Comparison of ENCODE assay signal across 8 cellular contexts in the genomic region with DNA sequence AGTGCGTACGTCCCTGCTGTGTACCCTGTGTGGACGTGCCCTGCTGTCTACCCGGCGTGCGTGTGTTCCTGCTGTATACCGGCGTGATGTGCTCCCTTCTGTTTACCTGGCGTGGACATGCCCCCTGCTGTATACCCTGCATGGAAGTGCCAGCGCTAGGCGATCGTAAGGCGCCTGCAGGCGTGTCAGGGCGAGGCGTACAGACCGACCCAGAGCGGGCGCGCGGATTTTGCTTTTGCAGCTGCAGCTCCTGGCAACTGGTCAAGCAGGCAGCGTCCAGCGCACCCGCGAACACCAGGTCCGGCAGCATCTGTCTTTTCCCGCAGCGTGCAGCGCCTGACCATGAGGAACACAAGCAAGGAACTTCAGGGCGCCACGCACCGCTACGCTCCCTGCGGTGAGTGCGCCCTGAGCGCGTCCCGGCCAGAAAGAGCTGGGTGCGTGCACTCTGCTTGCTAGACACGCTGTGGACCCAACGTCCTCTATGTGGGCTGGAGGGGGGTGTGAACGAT. TPM values are rescaled to one million over a fixed set of nuclear protein-coding genes. Genes with fewer than 3 reads are reported as not detected.
DNase-seq lines count a peak whose midpoint lies in the region; ATAC-seq, FAIRE-seq and TF ChIP-seq lines count a peak whose summit lies in the region.

No MANE protein-coding gene starts in this region.

- RAD21 ChIA-PET in GM12878 (lab: Charles Lee; ENCODE audit: unreplicated experiment) = no interaction called here

- H3K27ac ChIP-seq in GM12878 (ENCODE audit: control insufficient read depth, insufficient read depth) = no peak overlapping the region

- peaks cover 5% of the 10 kb centered on the region for H3K4me1 ChIP-seq in Caco-2
- peaks cover 3% of the 10 kb centered on the region; the same call in 1 of the 2 replicates for H3K4me1 ChIP-seq in GM12878 (ENCODE audit: control insufficient read depth, insufficient read depth, low read length)

- peaks cover 7% of the 10 kb centered on the region for H3K4me1 Mint-ChIP-seq in Caco-2 (ENCODE audit: low read depth, unreplicated experiment)
- H3K4me1 Mint-ChIP-seq in stimulated activated naive B cell treated with anti-CD40 and anti-IgM and Interleukin-4, amounts not matched to agents 10 μg/mL and 1 μg/mL and 100 μg/mL, for 72 hours = peaks cover 7% of the 10 kb centered on the region in 2 donors

- H3K4me2 ChIP-seq in GM12878 (ENCODE audit: control insufficient read depth, insufficient read depth) = 0 out of 2 replicates have a peak overlapping the region, but pooled peaks have one; percentile 17

- H3K79me2 ChIP-seq in GM12878 (ENCODE audit: control insufficient read depth, insufficient read depth, low read length) = no peaks in the 10 kb centered on the region

- H3K27ac Mint-ChIP-seq in Caco-2 (ENCODE audit: unreplicated experiment) = peak overlapping the region; percentile 84
- peak overlapping the region; percentile 84 for H3K27ac Mint-ChIP-seq in stimulated activated naive B cell treated with anti-CD40 and anti-IgM and Interleukin-4, amounts not matched to agents 10 μg/mL and 1 μg/mL and 100 μg/mL, for 72 hours

- POLR2A ChIA-PET in Caco-2 (lab: Charles Lee) = no interaction called here
- POLR2A ChIA-PET in GM12878 (lab: Charles Lee) = no interaction called here

- BruUV-seq in Caco-2 (replicated peaks; lab: Mats Ljungman, UMichigan) (no TSS peak), GM12878 (replicated peaks; lab: Mats Ljungman, UMichigan) (no TSS peak)

- TF ChIP-seq EP300 in GM12878 (IDR thresholded peaks at IDR 0.05; ENCODE audit: borderline replicate concordance in 1 of 2, control insufficient read depth in 1 of 2, low read depth in 2 of 2, low read length in 2 of 2) = no peak

- H3K36me3 ChIP-seq in Caco-2 (ENCODE audit: control insufficient read depth, insufficient read depth, low read length) (no peaks in the 10 kb centered on the region), GM12878 (ENCODE audit: control insufficient read depth in 2 of 2, insufficient read depth in 2 of 2, low read length in 1 of 2) (no peaks in the 10 kb centered on the region)

- no peak for TF ChIP-seq POLR2A in GM12878 (IDR thresholded peaks at IDR 0.05; ENCODE audit: low read depth, low read length)

- H4K20me1 ChIP-seq in GM12878 (ENCODE audit: control insufficient read depth, insufficient read depth) = no peaks in the 10 kb centered on the region

- no peak overlapping the region for H3K9ac ChIP-seq in GM12878 (ENCODE audit: control insufficient read depth, insufficient read depth, low read length)

- 54% methylated on average over 42 of the region's 42 CpGs for WGBS in GM12878 (ENCODE audit: insufficient coverage, insufficient replicate concordance, low lambda C conversion rate, missing lambda C conversion rate)

- in situ Hi-C loops in GM12878 (cut with MboI) = no loop called here

- H3K27me3 Mint-ChIP-seq in Caco-2 (ENCODE audit: insufficient read depth, unreplicated experiment) = peaks cover 37% of the 10 kb centered on the region
- H3K27me3 Mint-ChIP-seq in stimulated activated naive B cell treated with anti-CD40 and anti-IgM and Interleukin-4, amounts not matched to agents 10 μg/mL and 1 μg/mL and 100 μg/mL, for 72 hours = peaks cover 35 to 53% of the 10 kb centered on the region in 2 donors

- no peak for FAIRE-seq in GM12878 (lab: Jason Lieb, UNC)

- H3K36me3 Mint-ChIP-seq in Caco-2 (ENCODE audit: insufficient read depth, unreplicated experiment) = no peaks in the 10 kb centered on the region
- no peaks in the 10 kb centered on the region for H3K36me3 Mint-ChIP-seq in stimulated activated naive B cell treated with anti-CD40 and anti-IgM and Interleukin-4, amounts not matched to agents 10 μg/mL and 1 μg/mL and 100 μg/mL, for 72 hours

- DNase-seq in Caco-2 (peak in 1 of 2 experiments; percentile 34), GM12878 (ENCODE audit: low read depth, low spot score) (no peak), islet precursor cell (peak; percentile 70), SIG-M5 treated with dmso at 0.1 percent for 504 hours (lab: John Stamatoyannopoulos, UW; ENCODE audit: unreplicated experiment) (no peak), UCSD-AML1 (lab: John Stamatoyannopoulos, UW; ENCODE audit: unreplicated experiment) (no peak)
- no peak for DNase-seq in stimulated activated naive B cell treated with anti-CD40 and anti-IgM and Interleukin-4, amounts not matched to agents 10 μg/mL and 1 μg/mL and 100 μg/mL, for 72 hours

- peak overlapping the region; percentile 50 for H3K4me3 ChIP-seq in Caco-2 (ENCODE audit: low read depth, low read length)
- no peak overlapping the region for H3K4me3 ChIP-seq in GM12878

- no peaks in the 10 kb centered on the region for H3K9me3 Mint-ChIP-seq in Caco-2 (ENCODE audit: unreplicated experiment)
- peaks cover 0 to 1% of the 10 kb centered on the region in 2 donors for H3K9me3 Mint-ChIP-seq in stimulated activated naive B cell treated with anti-CD40 and anti-IgM and Interleukin-4, amounts not matched to agents 10 μg/mL and 1 μg/mL and 100 μg/mL, for 72 hours

- peak overlapping the region; percentile 78 for H3K4me3 Mint-ChIP-seq in Caco-2 (ENCODE audit: unreplicated experiment)
- peak overlapping the region; percentile 74 to 81 for H3K4me3 Mint-ChIP-seq in stimulated activated naive B cell treated with anti-CD40 and anti-IgM and Interleukin-4, amounts not matched to agents 10 μg/mL and 1 μg/mL and 100 μg/mL, for 72 hours

- H3K27me3 ChIP-seq in Caco-2 (replicated peaks; ENCODE audit: control insufficient read depth, insufficient read depth, low read length) (peaks cover 5% of the 10 kb centered on the region), GM12878 (replicated peaks in 1 of 2; ENCODE audit: control insufficient read depth in 2 of 2, insufficient read depth in 2 of 2, low read length in 1 of 2) (peaks cover 8 to 9% of the 10 kb centered on the region in 2 experiments; a peak in 3 of 4 replicates)

- H3K9me3 ChIP-seq in Caco-2 = no peaks in the 10 kb centered on the region
- no peaks in the 10 kb centered on the region for H3K9me3 ChIP-seq in GM12878 (replicated peaks; ENCODE audit: control insufficient read depth, insufficient read depth, low read length)

- no peak for TF ChIP-seq CTCF in Caco-2 (IDR thresholded peaks at IDR 0.05; ENCODE audit: insufficient read depth in 1 of 2, low read depth in 1 of 2, low read length in 1 of 2, severe bottlenecking in 1 of 2, unreplicated experiment in 1 of 2)
- TF ChIP-seq CTCF in GM12878 (IDR thresholded peaks at IDR 0.05 in 2 of 3, conservative IDR thresholded peaks at IDR 0.05 in 1 of 3; ENCODE audit: control insufficient read depth in 2 of 3, extremely low read depth in 1 of 3, insufficient read depth in 1 of 3, low read depth in 3 of 3, low read length in 3 of 3) = no peak

- no peak for TF ChIP-seq RAD21 in GM12878 (IDR thresholded peaks at IDR 0.05; ENCODE audit: insufficient read depth, low read depth, low read length)

- peak; percentile 8 for ATAC-seq in HG03135 (IDR thresholded peaks at IDR 0.05; ENCODE audit: unreplicated experiment)
- no peak for ATAC-seq in GM12878
- ATAC-seq in stimulated activated naive B cell treated with anti-CD40 and anti-IgM and Interleukin-4, amounts not matched to agents 10 μg/mL and 1 μg/mL and 100 μg/mL, for 72 hours (replicated peaks) = peak in 1 of 2 donors; percentile 27
- no peak for ATAC-seq in HG02852 (IDR thresholded peaks at IDR 0.05; ENCODE audit: unreplicated experiment)

- SMC1A ChIA-PET in GM12878 (lab: Charles Lee; ENCODE audit: uncharacterized antibody, unreplicated experiment) = no interaction called here

- CTCF ChIA-PET in Caco-2 (lab: Charles Lee) = interaction anchor here (1.2 to 1.3 kb wide), 2 partner anchors 74 to 119 kb away, joined by 3 read pairs; no protein-coding TSS in a partner anchor
- CTCF ChIA-PET in GM12878 (lab: Yijun Ruan, JAX) = no interaction called here

- H2AFZ ChIP-seq in GM12878 (ENCODE audit: control insufficient read depth, low read depth, low read length) = no peak overlapping the region

- intact Hi-C loops in Caco-2 (cut with micrococcal nuclease; ENCODE audit: unreplicated experiment) (loop anchor here (1.0 to 2.0 kb wide), 3 partner anchors 43 to 74 kb away; no protein-coding TSS in a partner anchor), GM12878 (cut with micrococcal nuclease; ENCODE audit: unreplicated experiment) (no loop called here)

RNA-seq across cellular contexts. Expression of gene C7orf57, which starts 0.7 kb away (rescaled TPM):
- not detected in 2 replicates for total RNA-seq in Caco-2 (2022)
- total RNA-seq in GM12878 (2013; cell fraction: nucleolus; rRNA removed) = not detected in 2 replicates
- not detected in 2 replicates for total RNA-seq in GM12878 (2014; rRNA removed)
- 0.09 TPM in 1 of 2 replicates, not detected in the other for total RNA-seq in GM12878 (2014; rRNA removed; fragmentation: Illumina TruSeq; extraction: Trizol)
- total RNA-seq in GM12878 (2021) = not detected in 2 replicates
- polyA plus RNA-seq in GM12878 (2011; ENCODE audit: low read depth) = not detected
- 0.04 and 0.10 TPM in 2 replicates for polyA plus RNA-seq in GM12878 (2011; rRNA removed)
- not detected in 2 replicates for polyA plus RNA-seq in GM12878 (2011; cell fraction: cytosol; rRNA removed)
- polyA plus RNA-seq in GM12878 (2011; cell fraction: nucleus; rRNA removed) = not detected in 2 replicates
- polyA plus RNA-seq in GM12878 (2012) = not detected in 2 replicates
- polyA plus RNA-seq in GM12878 (2014; fragmentation: Illumina TruSeq; extraction: Trizol) = 0.10 TPM in 1 of 2 replicates, not detected in the other
- polyA plus RNA-seq in GM12878 (2014; fragmentation: Nextera tagmentation; extraction: Ambion mirVana) = under 1 TPM; 0.07 to 0.21 TPM
- 0.04 TPM in 2 replicates for polyA plus RNA-seq in GM12878 (2014; rRNA removed)
- polyA plus RNA-seq in GM12878 (2016; fragmentation: Nextera tagmentation; extraction: Ambion mirVana) = not detected
- polyA minus RNA-seq in GM12878 (2011; rRNA and poly(A)+ RNA removed) = not detected in 2 replicates
- not detected in 2 replicates for polyA minus RNA-seq in GM12878 (2011; cell fraction: cytosol; rRNA and poly(A)+ RNA removed)
- polyA minus RNA-seq in GM12878 (2011; cell fraction: nucleus; rRNA and poly(A)+ RNA removed) = not detected in 2 replicates

RNA-seq across cellular contexts. Expression of gene SUN3, which starts 7.1 kb away (rescaled TPM):
- total RNA-seq in Caco-2 (2022) (not detected in 2 replicates), GM12878 (2014; rRNA removed) (not detected in 2 replicates), GM12878 (2014; rRNA removed; fragmentation: Illumina TruSeq; extraction: Trizol) (not detected in 2 replicates), GM12878 (2021) (not detected in 2 replicates)
- total RNA-seq in GM12878 (2013; cell fraction: nucleolus; rRNA removed) = not detected in 2 replicates
- polyA plus RNA-seq in GM12878 (2011; ENCODE audit: low read depth) = not detected
- polyA plus RNA-seq in GM12878 (2011; rRNA removed) (not detected in 2 replicates), GM12878 (2014; fragmentation: Illumina TruSeq; extraction: Trizol) (not detected in 2 replicates), GM12878 (2014; fragmentation: Nextera tagmentation; extraction: Ambion mirVana) (under 1 TPM in 1 of 2 experiments, not detected in 1; 0.48 TPM), GM12878 (2014; rRNA removed) (not detected in 2 replicates), GM12878 (2016; fragmentation: Nextera tagmentation; extraction: Ambion mirVana) (under 1 TPM in 1 of 2 experiments, not detected in 1; 0.29 TPM)
- not detected in 2 replicates for polyA plus RNA-seq in GM12878 (2011; cell fraction: cytosol; rRNA removed)
- not detected in 2 replicates for polyA plus RNA-seq in GM12878 (2011; cell fraction: nucleus; rRNA removed)
- polyA plus RNA-seq in GM12878 (2012) = not detected in 2 replicates
- not detected in 2 replicates for polyA minus RNA-seq in GM12878 (2011; rRNA and poly(A)+ RNA removed)
- polyA minus RNA-seq in GM12878 (2011; cell fraction: cytosol; rRNA and poly(A)+ RNA removed) = not detected in 2 replicates
- polyA minus RNA-seq in GM12878 (2011; cell fraction: nucleus; rRNA and poly(A)+ RNA removed) = not detected in 2 replicates

RNA-seq across cellular contexts. Expression of gene UPP1, which starts 53.0 kb away (rescaled TPM):
- total RNA-seq in Caco-2 (2022) (18.7 and 20.6 TPM in 2 replicates), GM12878 (2014; rRNA removed) (4.7 and 5.1 TPM in 2 replicates), GM12878 (2014; rRNA removed; fragmentation: Illumina TruSeq; extraction: Trizol) (2.5 and 2.9 TPM in 2 replicates), GM12878 (2021) (6.2 and 6.3 TPM in 2 replicates)
- 10.6 and 10.8 TPM in 2 replicates for total RNA-seq in GM12878 (2013; cell fraction: nucleolus; rRNA removed)
- polyA plus RNA-seq in GM12878 (2011; ENCODE audit: low read depth) = 5.1 TPM
- polyA plus RNA-seq in GM12878 (2011; rRNA removed) (3.4 and 4.6 TPM in 2 replicates), GM12878 (2014; fragmentation: Illumina TruSeq; extraction: Trizol) (2.6 and 3.5 TPM in 2 replicates), GM12878 (2014; fragmentation: Nextera tagmentation; extraction: Ambion mirVana) (1 to 10 TPM in 1 of 2 experiments, under 1 TPM in 1; 0.93 to 3.8 TPM), GM12878 (2014; rRNA removed) (7.9 and 9.4 TPM in 2 replicates), GM12878 (2016; fragmentation: Nextera tagmentation; extraction: Ambion mirVana) (1 to 10 TPM; 3.1 to 3.9 TPM)
- polyA plus RNA-seq in GM12878 (2011; cell fraction: cytosol; rRNA removed) = 4.9 and 5.9 TPM in 2 replicates
- polyA plus RNA-seq in GM12878 (2011; cell fraction: nucleus; rRNA removed) = 10.2 and 12.9 TPM in 2 replicates
- polyA plus RNA-seq in GM12878 (2012) = 7.9 and 8.5 TPM in 2 replicates
- polyA minus RNA-seq in GM12878 (2011; rRNA and poly(A)+ RNA removed) = 2.6 and 4.6 TPM in 2 replicates
- 3.7 and 4.4 TPM in 2 replicates for polyA minus RNA-seq in GM12878 (2011; cell fraction: cytosol; rRNA and poly(A)+ RNA removed)
- polyA minus RNA-seq in GM12878 (2011; cell fraction: nucleus; rRNA and poly(A)+ RNA removed) = 3.5 and 4.6 TPM in 2 replicates

RNA-seq across cellular contexts. Expression of gene HUS1, which starts 56.6 kb away (rescaled TPM):
- 31.3 and 32.3 TPM in 2 replicates for total RNA-seq in Caco-2 (2022)
- total RNA-seq in GM12878 (2013; cell fraction: nucleolus; rRNA removed) = 55.6 and 66.7 TPM in 2 replicates
- 10.4 and 10.7 TPM in 2 replicates for total RNA-seq in GM12878 (2014; rRNA removed)
- total RNA-seq in GM12878 (2014; rRNA removed; fragmentation: Illumina TruSeq; extraction: Trizol) = 14.1 and 17.2 TPM in 2 replicates
- total RNA-seq in GM12878 (2021) = 21.5 and 26.8 TPM in 2 replicates
- polyA plus RNA-seq in GM12878 (2011; ENCODE audit: low read depth) = 13.3 TPM
- 24.2 and 30.8 TPM in 2 replicates for polyA plus RNA-seq in GM12878 (2011; rRNA removed)
- polyA plus RNA-seq in GM12878 (2011; cell fraction: cytosol; rRNA removed) = 11.3 and 14.0 TPM in 2 replicates
- 12.8 and 14.2 TPM in 2 replicates for polyA plus RNA-seq in GM12878 (2011; cell fraction: nucleus; rRNA removed)
- 12.1 and 16.2 TPM in 2 replicates for polyA plus RNA-seq in GM12878 (2012)
- 22.3 and 23.7 TPM in 2 replicates for polyA plus RNA-seq in GM12878 (2014; fragmentation: Illumina TruSeq; extraction: Trizol)
- 10 to 100 TPM; 26.4 to 35.5 TPM for polyA plus RNA-seq in GM12878 (2014; fragmentation: Nextera tagmentation; extraction: Ambion mirVana)
- polyA plus RNA-seq in GM12878 (2014; rRNA removed) = 15.2 and 16.2 TPM in 2 replicates
- 10 to 100 TPM; 21.1 to 22.9 TPM for polyA plus RNA-seq in GM12878 (2016; fragmentation: Nextera tagmentation; extraction: Ambion mirVana)
- 17.6 and 19.6 TPM in 2 replicates for polyA minus RNA-seq in GM12878 (2011; rRNA and poly(A)+ RNA removed)
- polyA minus RNA-seq in GM12878 (2011; cell fraction: cytosol; rRNA and poly(A)+ RNA removed) = 5.5 and 8.1 TPM in 2 replicates
- polyA minus RNA-seq in GM12878 (2011; cell fraction: nucleus; rRNA and poly(A)+ RNA removed) = 10.5 and 16.8 TPM in 2 replicates
